ENCODE assay signal across 13 cellular contexts in genomic region chr6:83429269-83429668, GRCh38. TPM values are rescaled to one million over a fixed set of nuclear protein-coding genes. Genes with fewer than 3 reads are reported as not detected.
DNase-seq lines count a peak whose midpoint lies in the region; ATAC-seq and TF ChIP-seq lines count a peak whose summit lies in the region.
"Had no signal": no experiment of that assay in that cellular context is flagged by ENCODE, and none has a peak within 500 bp of the region (broad histone marks: within the 10 kb centered on the region; RNA-seq: fewer than 3 reads in every experiment).

No MANE protein-coding gene starts in this region.

- peaks cover 0 to 8% of the 10 kb centered on the region in 2 donors for H3K9me3 ChIP-seq in ascending aorta

- H3K4me3 Mint-ChIP-seq in HFFc6, result peak overlapping the region; percentile 91
- peak overlapping the region; percentile 76 for H3K4me3 Mint-ChIP-seq in stimulated activated effector memory CD8-positive, alpha-beta T cell treated with anti-CD3 and anti-CD28 coated beads, Interleukin-12 subunit alpha, Interleukin-12 subunit beta, amount 100 ng/mL, for 72 hours

- H3K36me3 ChIP-seq in ascending aorta, result no peaks in the 10 kb centered on the region

- peaks cover 11% of the 10 kb centered on the region for H3K9me3 Mint-ChIP-seq in HFFc6
- peaks cover 3% of the 10 kb centered on the region for H3K9me3 Mint-ChIP-seq in stimulated activated effector memory CD8-positive, alpha-beta T cell treated with anti-CD3 and anti-CD28 coated beads, Interleukin-12 subunit alpha, Interleukin-12 subunit beta, amount 100 ng/mL, for 72 hours

- DNase-seq in HFFc6 (no peak), ascending aorta (ENCODE audit: low spot score in 2 of 2) (no peak), fibroblast of villous mesenchyme (ENCODE audit: low read depth) (no peak), OCI-M1 (lab: John Stamatoyannopoulos, UW) (no peak), HuH-7.5 (ENCODE audit: low spot score) (no peak), kidney glomerular epithelial cell (lab: John Stamatoyannopoulos, UW) (no peak)
- no peak for DNase-seq in stimulated activated effector memory CD8-positive, alpha-beta T cell treated with anti-CD3 and anti-CD28 coated beads, Interleukin-12 subunit alpha, Interleukin-12 subunit beta, amount 100 ng/mL, for 72 hours (ENCODE audit: low spot score in 2 of 2)
- DNase-seq: activated CD4-positive, alpha-beta T cell treated with anti-CD3 and anti-CD28 coated beads for 48 hours; CD4-positive, alpha-beta memory T cell; foreskin melanocyte; NCI-H1417 treated with DMSO at 0.1 percent for 48 hours; stimulated activated naive CD8-positive, alpha-beta T cell treated with anti-CD3 and anti-CD28 coated beads, Interleukin-15, Interleukin-2, amounts not matched to agents 100 U/mL and 50 U/mL, for 24 hours; T-helper 2 cell had no signal

- intact Hi-C loops in ascending aorta (cut with DNase I), result no loop called here

- H3K27ac Mint-ChIP-seq in HFFc6, result peak overlapping the region; percentile 92; the same call in 1 of the 2 replicates
- no peak overlapping the region for H3K27ac Mint-ChIP-seq in stimulated activated effector memory CD8-positive, alpha-beta T cell treated with anti-CD3 and anti-CD28 coated beads, Interleukin-12 subunit alpha, Interleukin-12 subunit beta, amount 100 ng/mL, for 72 hours
- H3K27ac Mint-ChIP-seq: CD4-positive, alpha-beta memory T cell had no signal

- peaks cover 31% of the 10 kb centered on the region for H3K36me3 Mint-ChIP-seq in HFFc6 (ENCODE audit: low read depth)
- no peaks in the 10 kb centered on the region for H3K36me3 Mint-ChIP-seq in stimulated activated effector memory CD8-positive, alpha-beta T cell treated with anti-CD3 and anti-CD28 coated beads, Interleukin-12 subunit alpha, Interleukin-12 subunit beta, amount 100 ng/mL, for 72 hours

- peaks cover 36% of the 10 kb centered on the region for H3K4me1 Mint-ChIP-seq in HFFc6 (ENCODE audit: low read depth)
- peaks cover 6% of the 10 kb centered on the region for H3K4me1 Mint-ChIP-seq in stimulated activated effector memory CD8-positive, alpha-beta T cell treated with anti-CD3 and anti-CD28 coated beads, Interleukin-12 subunit alpha, Interleukin-12 subunit beta, amount 100 ng/mL, for 72 hours
- H3K4me1 Mint-ChIP-seq: CD4-positive, alpha-beta memory T cell had no signal

- H3K4me3 ChIP-seq in ascending aorta (peak overlapping the region; percentile 79 to 85), fibroblast of villous mesenchyme (ENCODE audit: low read depth, low read length) (peak overlapping the region; percentile 66)

- no peaks in the 10 kb centered on the region for H3K27me3 ChIP-seq in ascending aorta

- H3K27ac ChIP-seq in ascending aorta, result no peak overlapping the region

- H3K27me3 Mint-ChIP-seq in HFFc6 (ENCODE audit: insufficient read depth), result no peaks in the 10 kb centered on the region

- ATAC-seq in stimulated activated effector memory CD8-positive, alpha-beta T cell treated with anti-CD3 and anti-CD28 coated beads, Interleukin-12 subunit alpha, Interleukin-12 subunit beta, amount 100 ng/mL, for 72 hours, result no peak
- ATAC-seq: stimulated activated naive CD8-positive, alpha-beta T cell treated with anti-CD3 and anti-CD28 coated beads, Interleukin-15, Interleukin-2, amounts not matched to agents 100 U/mL and 50 U/mL, for 24 hours had no signal

- TF ChIP-seq CTCF in HFFc6 (IDR thresholded peaks at IDR 0.05), result no peak
- TF ChIP-seq CTCF in ascending aorta (IDR thresholded peaks at IDR 0.05), result no peak
- TF ChIP-seq CTCF in fibroblast of villous mesenchyme (IDR thresholded peaks at IDR 0.05; ENCODE audit: insufficient read depth, low read depth, low read length), result no peak

- H3K4me1 ChIP-seq in ascending aorta, result peaks cover 0 to 8% of the 10 kb centered on the region in 2 donors

RNA-seq across cellular contexts. Expression of gene ME1, which starts 1.6 kb away (rescaled TPM):
- 10 to 100 TPM; 24.2 to 37.1 (median 32.6) TPM for total RNA-seq in HFFc6 (2021; fragmentation: NEBNext Ultra II Directional; extraction: Animal tissue kit (Norgen Biotek cat#: 25700))
- total RNA-seq in ascending aorta, result 8.4 TPM
- 28.7 and 39.7 TPM in 2 replicates for total RNA-seq in fibroblast of villous mesenchyme
